ENCODE assay signal across 37 cellular contexts in genomic region chr17:76459674-76460073, GRCh38. TPM values are rescaled to one million over a fixed set of nuclear protein-coding genes. Genes with fewer than 3 reads are reported as not detected.
"Had no signal": no experiment of that assay in that cellular context is flagged by ENCODE, and none has a peak within 500 bp of the region (broad histone marks: within the 10 kb centered on the region; RNA-seq: fewer than 3 reads in every experiment).

No MANE protein-coding gene starts in this region.

- H3K27ac ChIP-seq: adrenal gland, breast epithelium, cardiac muscle cell, colonic mucosa, dorsolateral prefrontal cortex, esophagus muscularis mucosa, foreskin keratinocyte, gastrocnemius medialis, heart left ventricle, WERI-Rb-1 had no signal

- H3K27ac Mint-ChIP-seq: activated B cell treated with CpG ODN at 0.5 μM for 24 hours; activated CD8-positive, alpha-beta T cell treated with anti-CD3 and anti-CD28 coated beads for 36 hours; activated naive CD4-positive, alpha-beta T cell treated with anti-CD3 and anti-CD28 coated beads for 36 hours; activated naive CD4-positive, alpha-beta T cell treated with anti-CD3 and anti-CD28 coated beads, Interleukin-2, amount 50 U/mL, for 24 hours; activated naive CD8-positive, alpha-beta T cell treated with anti-CD3 and anti-CD28 coated beads for 36 hours; activated naive CD8-positive, alpha-beta T cell treated with anti-CD3 and anti-CD28 coated beads, Interleukin-2, amount 50 U/mL, for 24 hours; activated T-helper 17 cell treated with anti-CD3 and anti-CD28 coated beads, Interleukin-2, amount 50 U/mL, for 72 hours; T-helper 17 cell; T-helper 2 cell treated with Interferon-gamma antibody and Interleukin-4, amounts not matched to agents 5 μg/mL and 100 μg/mL, for 36 hours had no signal

- ATAC-seq: activated CD4-positive, CD25-positive, alpha-beta regulatory T cell treated with anti-CD3 and anti-CD28 coated beads, Interleukin-2, amount 50 U/mL, for 24 hours; activated CD8-positive, alpha-beta T cell treated with anti-CD3 and anti-CD28 coated beads for 36 hours; activated naive CD8-positive, alpha-beta T cell treated with anti-CD3 and anti-CD28 coated beads, Interleukin-2, amount 50 U/mL, for 24 hours; activated T-cell treated with anti-CD3 and anti-CD28 coated beads, Interleukin-2, amount 50 U/mL, for 4 hours; activated T-helper 17 cell treated with anti-CD3 and anti-CD28 coated beads, Interleukin-2, amount 50 U/mL, for 72 hours; foreskin keratinocyte; gastrocnemius medialis; heart left ventricle; T-helper 17 cell had no signal

- H3K4me1 ChIP-seq: adrenal gland, breast epithelium, colonic mucosa, esophagus muscularis mucosa, foreskin keratinocyte, gastrocnemius medialis, heart left ventricle had no signal

- H3K9me3 Mint-ChIP-seq: activated B cell treated with CpG ODN at 0.5 μM for 24 hours; activated CD8-positive, alpha-beta T cell treated with anti-CD3 and anti-CD28 coated beads for 36 hours; activated naive CD4-positive, alpha-beta T cell treated with anti-CD3 and anti-CD28 coated beads for 36 hours; activated naive CD4-positive, alpha-beta T cell treated with anti-CD3 and anti-CD28 coated beads, Interleukin-2, amount 50 U/mL, for 24 hours; activated naive CD8-positive, alpha-beta T cell treated with anti-CD3 and anti-CD28 coated beads for 36 hours; activated naive CD8-positive, alpha-beta T cell treated with anti-CD3 and anti-CD28 coated beads, Interleukin-2, amount 50 U/mL, for 24 hours; activated T-cell treated with anti-CD3 and anti-CD28 coated beads, Interleukin-2, amount 50 U/mL, for 4 hours; activated T-helper 17 cell treated with anti-CD3 and anti-CD28 coated beads, Interleukin-2, amount 50 U/mL, for 72 hours; T-helper 2 cell treated with Interferon-gamma antibody and Interleukin-4, amounts not matched to agents 5 μg/mL and 100 μg/mL, for 36 hours had no signal

- H3K27me3 Mint-ChIP-seq: activated B cell treated with CpG ODN at 0.5 μM for 24 hours; activated CD8-positive, alpha-beta T cell treated with anti-CD3 and anti-CD28 coated beads for 36 hours; activated naive CD4-positive, alpha-beta T cell treated with anti-CD3 and anti-CD28 coated beads, Interleukin-2, amount 50 U/mL, for 24 hours; activated naive CD8-positive, alpha-beta T cell treated with anti-CD3 and anti-CD28 coated beads, Interleukin-2, amount 50 U/mL, for 24 hours; activated T-helper 17 cell treated with anti-CD3 and anti-CD28 coated beads, Interleukin-2, amount 50 U/mL, for 72 hours; T-helper 17 cell had no signal

- H3K36me3 Mint-ChIP-seq: activated naive CD4-positive, alpha-beta T cell treated with anti-CD3 and anti-CD28 coated beads, Interleukin-2, amount 50 U/mL, for 24 hours; activated naive CD8-positive, alpha-beta T cell treated with anti-CD3 and anti-CD28 coated beads for 36 hours; brain had no signal

- H3K4me3 Mint-ChIP-seq: activated B cell treated with CpG ODN at 0.5 μM for 24 hours; activated CD8-positive, alpha-beta T cell treated with anti-CD3 and anti-CD28 coated beads for 36 hours; activated naive CD4-positive, alpha-beta T cell treated with anti-CD3 and anti-CD28 coated beads for 36 hours; activated naive CD4-positive, alpha-beta T cell treated with anti-CD3 and anti-CD28 coated beads, Interleukin-2, amount 50 U/mL, for 24 hours; activated naive CD8-positive, alpha-beta T cell treated with anti-CD3 and anti-CD28 coated beads for 36 hours; activated naive CD8-positive, alpha-beta T cell treated with anti-CD3 and anti-CD28 coated beads, Interleukin-2, amount 50 U/mL, for 24 hours; activated T-cell treated with anti-CD3 and anti-CD28 coated beads, Interleukin-2, amount 50 U/mL, for 4 hours; activated T-helper 17 cell treated with anti-CD3 and anti-CD28 coated beads, Interleukin-2, amount 50 U/mL, for 72 hours; T-helper 17 cell; T-helper 2 cell treated with Interferon-gamma antibody and Interleukin-4, amounts not matched to agents 5 μg/mL and 100 μg/mL, for 36 hours had no signal

- DNase-seq: activated B cell treated with CpG ODN at 0.5 μM for 24 hours; activated CD4-positive, alpha-beta T cell treated with anti-CD3 and anti-CD28 coated beads for 48 hours; activated CD4-positive, alpha-beta T cell treated with anti-CD3 and anti-CD28 coated beads, Interleukin-2, amount 50 U/mL, for 1 hour; activated CD4-positive, alpha-beta T cell treated with anti-CD3 and anti-CD28 coated beads, Interleukin-2, amount 50 U/mL, for 48 hours; activated CD8-positive, alpha-beta memory T cell treated with anti-CD3 and anti-CD28 coated beads for 24 hours; activated CD8-positive, alpha-beta T cell treated with anti-CD3 and anti-CD28 coated beads for 36 hours; activated effector memory CD4-positive, alpha-beta T cell treated with Interleukin-2 at 50 U/mL for 16 hours; activated gamma-delta T cell treated with Interleukin-2 at 50 U/mL for 16 hours; activated naive CD4-positive, alpha-beta T cell treated with anti-CD3 and anti-CD28 coated beads for 36 hours; activated naive CD8-positive, alpha-beta T cell treated with anti-CD3 and anti-CD28 coated beads for 36 hours; activated naive CD8-positive, alpha-beta T cell treated with anti-CD3 and anti-CD28 coated beads, Interleukin-2, amount 50 U/mL, for 24 hours; activated T-cell treated with anti-CD3 and anti-CD28 coated beads, Interleukin-2, amount 50 U/mL, for 4 hours; adrenal gland; amygdala; aorta; central memory CD4-positive, alpha-beta T cell; cerebellar nuclear complex; colonic mucosa; dorsolateral prefrontal cortex; effector memory CD4-positive, alpha-beta T cell; erythroblast; foreskin keratinocyte; gastrocnemius medialis; glutamatergic neuron; T-helper 1 cell; T-helper 17 cell; T1000; WERI-Rb-1 had no signal

- H3K4me3 ChIP-seq: adrenal gland, breast epithelium, cardiac muscle cell, colonic mucosa, dorsolateral prefrontal cortex, esophagus muscularis mucosa, gastrocnemius medialis, heart left ventricle had no signal

- H3K4me1 Mint-ChIP-seq: activated naive CD4-positive, alpha-beta T cell treated with anti-CD3 and anti-CD28 coated beads, Interleukin-2, amount 50 U/mL, for 24 hours; activated naive CD8-positive, alpha-beta T cell treated with anti-CD3 and anti-CD28 coated beads for 36 hours; activated naive CD8-positive, alpha-beta T cell treated with anti-CD3 and anti-CD28 coated beads, Interleukin-2, amount 50 U/mL, for 24 hours; activated T-helper 17 cell treated with anti-CD3 and anti-CD28 coated beads, Interleukin-2, amount 50 U/mL, for 72 hours; T-helper 17 cell had no signal

- H3K9me3 ChIP-seq: adrenal gland, breast epithelium, colonic mucosa, esophagus muscularis mucosa, gastrocnemius medialis, heart left ventricle had no signal

- H3K36me3 ChIP-seq: adrenal gland, breast epithelium, cardiac muscle cell, colonic mucosa, esophagus muscularis mucosa, gastrocnemius medialis, heart left ventricle, WERI-Rb-1 had no signal

- H3K27me3 ChIP-seq: adrenal gland, breast epithelium, cardiac muscle cell, colonic mucosa, dorsolateral prefrontal cortex, esophagus muscularis mucosa, gastrocnemius medialis, heart left ventricle had no signal

RNA-seq across cellular contexts. Expression of gene AANAT, which starts 7.7 kb away (rescaled TPM):
- total RNA-seq: activated naive CD4-positive, alpha-beta T cell treated with anti-CD3 and anti-CD28 coated beads for 36 hours; activated T-cell treated with anti-CD3 and anti-CD28 coated beads, Interleukin-2, amount 50 U/mL, for 4 hours; activated T-helper 17 cell treated with anti-CD3 and anti-CD28 coated beads, Interleukin-2, amount 50 U/mL, for 72 hours; adrenal gland; aorta; breast epithelium; colonic mucosa; esophagus muscularis mucosa; foreskin keratinocyte; gastrocnemius medialis; heart left ventricle; T-helper 17 cell had no signal
- polyA plus RNA-seq: aorta, foreskin keratinocyte had no signal
